Comparison of ENCODE assay signal across 1 cellular context in genomic region chr2:11412449-11412810, GRCh38.
TF ChIP-seq lines count a peak whose summit lies in the region.

No MANE protein-coding gene starts in this region.

TF ChIP-seq in GM23338, 12 proteins besides CTCF, POLR2A, EP300 and RAD21 (continued from another document):
- TF ChIP-seq ZNF462 (CRISPR knock-in tag; IDR thresholded peaks at IDR 0.05) (no peak), REST (IDR thresholded peaks at IDR 0.05; ENCODE audit: unreplicated experiment) (no peak), EZH2 (IDR thresholded peaks at IDR 0.05; ENCODE audit: low read depth, unreplicated experiment) (no peak), CREB1 (CRISPR knock-in tag; IDR thresholded peaks at IDR 0.05; ENCODE audit: low read depth) (no peak), ZNF114 (CRISPR knock-in tag; IDR thresholded peaks at IDR 0.05) (no peak), JUNB (IDR thresholded peaks at IDR 0.05; ENCODE audit: unreplicated experiment) (no peak)
TF ChIP-seq in GM23338: peak in this region for 0.
